Comparison of ENCODE assay signal across 1 cellular context in the genomic region with DNA sequence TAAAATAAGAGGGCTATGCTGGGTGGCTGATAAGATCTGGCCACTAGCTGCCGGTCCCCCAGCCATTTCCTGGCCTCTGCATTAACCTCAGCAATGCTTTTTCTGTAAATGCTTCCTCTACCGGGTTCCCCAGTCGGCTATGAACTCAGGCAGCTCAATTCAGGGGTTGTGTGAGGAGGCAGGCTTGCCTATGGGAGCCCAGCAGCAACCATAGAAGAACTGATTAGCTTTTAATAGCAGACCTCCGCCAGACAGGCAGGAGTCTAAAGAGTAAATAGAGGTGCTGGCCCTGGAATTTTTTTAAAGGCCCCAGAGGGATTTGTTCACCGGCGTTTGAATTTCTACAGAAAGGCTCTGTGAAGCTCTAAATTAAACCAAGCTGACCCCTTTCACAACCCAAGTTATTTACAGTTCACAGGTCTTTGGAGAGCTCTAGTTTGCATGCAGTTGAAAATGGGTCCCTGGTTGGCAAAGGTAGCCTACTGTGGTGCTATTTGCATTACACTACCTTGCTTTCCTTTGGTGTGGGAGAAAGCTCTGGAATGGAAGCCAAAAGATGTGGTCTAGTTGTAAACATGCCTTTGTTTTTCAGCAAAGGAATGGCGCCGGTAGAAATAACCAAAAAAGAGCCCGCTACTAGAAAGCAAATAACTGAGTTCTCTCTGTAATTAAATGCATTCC.
A peak's percentile ranks its signal among the peaks of the same experiment; 100 is the strongest.
TF ChIP-seq lines count a peak whose summit lies in the region.

No MANE protein-coding gene starts in this region.

TF ChIP-seq in GM23338, 12 proteins besides CTCF, POLR2A, EP300 and RAD21 (continued from another document):
- TF ChIP-seq, protein P1, sequence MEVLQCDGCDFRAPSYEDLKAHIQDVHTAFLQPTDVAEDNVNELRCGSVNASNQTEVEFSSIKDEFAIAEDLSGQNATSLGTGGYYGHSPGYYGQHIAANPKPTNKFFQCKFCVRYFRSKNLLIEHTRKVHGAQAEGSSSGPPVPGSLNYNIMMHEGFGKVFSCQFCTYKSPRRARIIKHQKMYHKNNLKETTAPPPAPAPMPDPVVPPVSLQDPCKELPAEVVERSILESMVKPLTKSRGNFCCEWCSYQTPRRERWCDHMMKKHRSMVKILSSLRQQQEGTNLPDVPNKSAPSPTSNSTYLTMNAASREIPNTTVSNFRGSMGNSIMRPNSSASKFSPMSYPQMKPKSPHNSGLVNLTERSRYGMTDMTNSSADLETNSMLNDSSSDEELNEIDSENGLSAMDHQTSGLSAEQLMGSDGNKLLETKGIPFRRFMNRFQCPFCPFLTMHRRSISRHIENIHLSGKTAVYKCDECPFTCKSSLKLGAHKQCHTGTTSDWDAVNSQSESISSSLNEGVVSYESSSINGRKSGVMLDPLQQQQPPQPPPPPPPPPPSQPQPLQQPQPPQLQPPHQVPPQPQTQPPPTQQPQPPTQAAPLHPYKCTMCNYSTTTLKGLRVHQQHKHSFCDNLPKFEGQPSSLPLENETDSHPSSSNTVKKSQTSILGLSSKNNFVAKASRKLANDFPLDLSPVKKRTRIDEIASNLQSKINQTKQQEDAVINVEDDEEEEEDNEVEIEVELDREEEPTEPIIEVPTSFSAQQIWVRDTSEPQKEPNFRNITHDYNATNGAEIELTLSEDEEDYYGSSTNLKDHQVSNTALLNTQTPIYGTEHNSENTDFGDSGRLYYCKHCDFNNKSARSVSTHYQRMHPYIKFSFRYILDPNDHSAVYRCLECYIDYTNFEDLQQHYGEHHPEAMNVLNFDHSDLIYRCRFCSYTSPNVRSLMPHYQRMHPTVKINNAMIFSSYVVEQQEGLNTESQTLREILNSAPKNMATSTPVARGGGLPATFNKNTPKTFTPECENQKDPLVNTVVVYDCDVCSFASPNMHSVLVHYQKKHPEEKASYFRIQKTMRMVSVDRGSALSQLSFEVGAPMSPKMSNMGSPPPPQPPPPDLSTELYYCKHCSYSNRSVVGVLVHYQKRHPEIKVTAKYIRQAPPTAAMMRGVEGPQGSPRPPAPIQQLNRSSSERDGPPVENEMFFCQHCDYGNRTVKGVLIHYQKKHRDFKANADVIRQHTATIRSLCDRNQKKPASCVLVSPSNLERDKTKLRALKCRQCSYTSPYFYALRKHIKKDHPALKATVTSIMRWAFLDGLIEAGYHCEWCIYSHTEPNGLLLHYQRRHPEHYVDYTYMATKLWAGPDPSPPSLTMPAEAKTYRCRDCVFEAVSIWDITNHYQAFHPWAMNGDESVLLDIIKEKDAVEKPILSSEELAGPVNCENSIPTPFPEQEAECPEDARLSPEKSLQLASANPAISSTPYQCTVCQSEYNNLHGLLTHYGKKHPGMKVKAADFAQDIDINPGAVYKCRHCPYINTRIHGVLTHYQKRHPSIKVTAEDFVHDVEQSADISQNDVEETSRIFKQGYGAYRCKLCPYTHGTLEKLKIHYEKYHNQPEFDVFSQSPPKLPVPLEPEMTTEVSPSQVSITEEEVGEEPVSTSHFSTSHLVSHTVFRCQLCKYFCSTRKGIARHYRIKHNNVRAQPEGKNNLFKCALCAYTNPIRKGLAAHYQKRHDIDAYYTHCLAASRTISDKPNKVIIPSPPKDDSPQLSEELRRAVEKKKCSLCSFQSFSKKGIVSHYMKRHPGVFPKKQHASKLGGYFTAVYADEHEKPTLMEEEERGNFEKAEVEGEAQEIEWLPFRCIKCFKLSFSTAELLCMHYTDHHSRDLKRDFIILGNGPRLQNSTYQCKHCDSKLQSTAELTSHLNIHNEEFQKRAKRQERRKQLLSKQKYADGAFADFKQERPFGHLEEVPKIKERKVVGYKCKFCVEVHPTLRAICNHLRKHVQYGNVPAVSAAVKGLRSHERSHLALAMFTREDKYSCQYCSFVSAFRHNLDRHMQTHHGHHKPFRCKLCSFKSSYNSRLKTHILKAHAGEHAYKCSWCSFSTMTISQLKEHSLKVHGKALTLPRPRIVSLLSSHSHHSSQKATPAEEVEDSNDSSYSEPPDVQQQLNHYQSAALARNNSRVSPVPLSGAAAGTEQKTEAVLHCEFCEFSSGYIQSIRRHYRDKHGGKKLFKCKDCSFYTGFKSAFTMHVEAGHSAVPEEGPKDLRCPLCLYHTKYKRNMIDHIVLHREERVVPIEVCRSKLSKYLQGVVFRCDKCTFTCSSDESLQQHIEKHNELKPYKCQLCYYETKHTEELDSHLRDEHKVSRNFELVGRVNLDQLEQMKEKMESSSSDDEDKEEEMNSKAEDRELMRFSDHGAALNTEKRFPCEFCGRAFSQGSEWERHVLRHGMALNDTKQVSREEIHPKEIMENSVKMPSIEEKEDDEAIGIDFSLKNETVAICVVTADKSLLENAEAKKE (CRISPR knock-in tag; IDR thresholded peaks at IDR 0.05), result peak; percentile 85
- TF ChIP-seq EZH2phosphoT487 (IDR thresholded peaks at IDR 0.05; ENCODE audit: unreplicated experiment) (no peak), EZH2 (IDR thresholded peaks at IDR 0.05; ENCODE audit: low read depth, unreplicated experiment) (no peak), STAT1 (IDR thresholded peaks at IDR 0.05; ENCODE audit: unreplicated experiment) (no peak), CREB1 (CRISPR knock-in tag; IDR thresholded peaks at IDR 0.05; ENCODE audit: low read depth) (0 out of 2 replicates have a peak, but pooled peaks have one; percentile 21), JUNB (IDR thresholded peaks at IDR 0.05; ENCODE audit: unreplicated experiment) (no peak), ZNF114 (CRISPR knock-in tag; IDR thresholded peaks at IDR 0.05) (peak; percentile 74; the same call in 1 of the 2 replicates), NANOG (IDR thresholded peaks at IDR 0.05; ENCODE audit: borderline replicate concordance) (peak; percentile 82; the same call in 1 of the 2 replicates), POLR2AphosphoS5 (IDR thresholded peaks at IDR 0.05; ENCODE audit: low read depth) (0 out of 2 replicates have a peak, but pooled peaks have one; percentile 20), ZNF331 (CRISPR knock-in tag; IDR thresholded peaks at IDR 0.05; ENCODE audit: low read depth) (no peak)
- TF ChIP-seq, protein P2, sequence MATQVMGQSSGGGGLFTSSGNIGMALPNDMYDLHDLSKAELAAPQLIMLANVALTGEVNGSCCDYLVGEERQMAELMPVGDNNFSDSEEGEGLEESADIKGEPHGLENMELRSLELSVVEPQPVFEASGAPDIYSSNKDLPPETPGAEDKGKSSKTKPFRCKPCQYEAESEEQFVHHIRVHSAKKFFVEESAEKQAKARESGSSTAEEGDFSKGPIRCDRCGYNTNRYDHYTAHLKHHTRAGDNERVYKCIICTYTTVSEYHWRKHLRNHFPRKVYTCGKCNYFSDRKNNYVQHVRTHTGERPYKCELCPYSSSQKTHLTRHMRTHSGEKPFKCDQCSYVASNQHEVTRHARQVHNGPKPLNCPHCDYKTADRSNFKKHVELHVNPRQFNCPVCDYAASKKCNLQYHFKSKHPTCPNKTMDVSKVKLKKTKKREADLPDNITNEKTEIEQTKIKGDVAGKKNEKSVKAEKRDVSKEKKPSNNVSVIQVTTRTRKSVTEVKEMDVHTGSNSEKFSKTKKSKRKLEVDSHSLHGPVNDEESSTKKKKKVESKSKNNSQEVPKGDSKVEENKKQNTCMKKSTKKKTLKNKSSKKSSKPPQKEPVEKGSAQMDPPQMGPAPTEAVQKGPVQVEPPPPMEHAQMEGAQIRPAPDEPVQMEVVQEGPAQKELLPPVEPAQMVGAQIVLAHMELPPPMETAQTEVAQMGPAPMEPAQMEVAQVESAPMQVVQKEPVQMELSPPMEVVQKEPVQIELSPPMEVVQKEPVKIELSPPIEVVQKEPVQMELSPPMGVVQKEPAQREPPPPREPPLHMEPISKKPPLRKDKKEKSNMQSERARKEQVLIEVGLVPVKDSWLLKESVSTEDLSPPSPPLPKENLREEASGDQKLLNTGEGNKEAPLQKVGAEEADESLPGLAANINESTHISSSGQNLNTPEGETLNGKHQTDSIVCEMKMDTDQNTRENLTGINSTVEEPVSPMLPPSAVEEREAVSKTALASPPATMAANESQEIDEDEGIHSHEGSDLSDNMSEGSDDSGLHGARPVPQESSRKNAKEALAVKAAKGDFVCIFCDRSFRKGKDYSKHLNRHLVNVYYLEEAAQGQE (IDR thresholded peaks at IDR 0.05; ENCODE audit: unreplicated experiment), result no peak
